ENCODE assay signal across 1 cellular context in the genomic region with DNA sequence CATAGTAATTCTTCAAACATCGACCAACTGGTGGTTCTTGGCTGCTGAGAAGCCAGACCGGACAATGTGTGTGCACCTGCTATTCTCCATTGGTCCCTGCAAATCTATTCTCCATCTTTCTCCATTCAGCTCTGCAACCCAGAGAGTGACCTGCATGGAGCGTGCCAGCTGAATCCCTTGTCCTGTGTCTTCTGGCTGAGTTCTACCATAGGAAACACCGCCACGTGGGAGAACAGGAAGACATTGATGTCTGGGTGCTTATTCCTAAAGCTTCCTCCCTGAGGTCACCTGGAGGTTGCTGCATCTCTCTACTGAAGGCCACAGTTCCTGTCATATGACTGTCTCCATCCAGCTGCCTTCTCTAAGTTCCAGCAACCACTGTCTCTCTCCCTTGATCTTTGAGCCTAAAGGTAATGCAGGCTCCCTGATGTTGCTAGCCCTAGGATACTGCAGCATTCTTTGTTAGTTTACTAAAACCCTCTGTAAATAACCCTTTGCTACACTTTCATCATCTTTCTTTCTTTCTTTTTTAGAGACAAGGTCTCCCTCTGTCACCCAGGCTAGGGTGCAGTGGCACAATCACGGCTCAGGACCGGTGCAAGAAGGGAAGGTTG.
TF ChIP-seq lines count a peak whose summit lies in the region.

No MANE protein-coding gene starts in this region.

TF ChIP-seq in HepG2, 621 proteins besides CTCF, POLR2A, EP300 and RAD21 (continued from another document and continues in another):
- TF ChIP-seq, protein P1, sequence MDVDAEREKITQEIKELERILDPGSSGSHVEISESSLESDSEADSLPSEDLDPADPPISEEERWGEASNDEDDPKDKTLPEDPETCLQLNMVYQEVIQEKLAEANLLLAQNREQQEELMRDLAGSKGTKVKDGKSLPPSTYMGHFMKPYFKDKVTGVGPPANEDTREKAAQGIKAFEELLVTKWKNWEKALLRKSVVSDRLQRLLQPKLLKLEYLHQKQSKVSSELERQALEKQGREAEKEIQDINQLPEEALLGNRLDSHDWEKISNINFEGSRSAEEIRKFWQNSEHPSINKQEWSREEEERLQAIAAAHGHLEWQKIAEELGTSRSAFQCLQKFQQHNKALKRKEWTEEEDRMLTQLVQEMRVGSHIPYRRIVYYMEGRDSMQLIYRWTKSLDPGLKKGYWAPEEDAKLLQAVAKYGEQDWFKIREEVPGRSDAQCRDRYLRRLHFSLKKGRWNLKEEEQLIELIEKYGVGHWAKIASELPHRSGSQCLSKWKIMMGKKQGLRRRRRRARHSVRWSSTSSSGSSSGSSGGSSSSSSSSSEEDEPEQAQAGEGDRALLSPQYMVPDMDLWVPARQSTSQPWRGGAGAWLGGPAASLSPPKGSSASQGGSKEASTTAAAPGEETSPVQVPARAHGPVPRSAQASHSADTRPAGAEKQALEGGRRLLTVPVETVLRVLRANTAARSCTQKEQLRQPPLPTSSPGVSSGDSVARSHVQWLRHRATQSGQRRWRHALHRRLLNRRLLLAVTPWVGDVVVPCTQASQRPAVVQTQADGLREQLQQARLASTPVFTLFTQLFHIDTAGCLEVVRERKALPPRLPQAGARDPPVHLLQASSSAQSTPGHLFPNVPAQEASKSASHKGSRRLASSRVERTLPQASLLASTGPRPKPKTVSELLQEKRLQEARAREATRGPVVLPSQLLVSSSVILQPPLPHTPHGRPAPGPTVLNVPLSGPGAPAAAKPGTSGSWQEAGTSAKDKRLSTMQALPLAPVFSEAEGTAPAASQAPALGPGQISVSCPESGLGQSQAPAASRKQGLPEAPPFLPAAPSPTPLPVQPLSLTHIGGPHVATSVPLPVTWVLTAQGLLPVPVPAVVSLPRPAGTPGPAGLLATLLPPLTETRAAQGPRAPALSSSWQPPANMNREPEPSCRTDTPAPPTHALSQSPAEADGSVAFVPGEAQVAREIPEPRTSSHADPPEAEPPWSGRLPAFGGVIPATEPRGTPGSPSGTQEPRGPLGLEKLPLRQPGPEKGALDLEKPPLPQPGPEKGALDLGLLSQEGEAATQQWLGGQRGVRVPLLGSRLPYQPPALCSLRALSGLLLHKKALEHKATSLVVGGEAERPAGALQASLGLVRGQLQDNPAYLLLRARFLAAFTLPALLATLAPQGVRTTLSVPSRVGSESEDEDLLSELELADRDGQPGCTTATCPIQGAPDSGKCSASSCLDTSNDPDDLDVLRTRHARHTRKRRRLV (CRISPR knock-in tag; IDR thresholded peaks at IDR 0.05) = no peak
- TF ChIP-seq NR2F6 (IDR thresholded peaks at IDR 0.05) (peak; percentile 75), NR2F6 (CRISPR knock-in tag; IDR thresholded peaks at IDR 0.05) (peak; percentile 84), HOXA9 (CRISPR knock-in tag; IDR thresholded peaks at IDR 0.05; ENCODE audit: borderline replicate concordance) (no peak), HHEX (CRISPR knock-in tag; IDR thresholded peaks at IDR 0.05) (peak; percentile 63; the same call in 1 of the 2 replicates), ZNF891 (CRISPR knock-in tag; IDR thresholded peaks at IDR 0.05) (0 out of 2 replicates have a peak, but pooled peaks have one; percentile 31), RBM22 (optimal IDR thresholded peaks at IDR 0.05; ENCODE audit: low read length) (no peak), ZFP82 (CRISPR knock-in tag; IDR thresholded peaks at IDR 0.05; ENCODE audit: borderline replicate concordance) (no peak), FOXA1 (IDR thresholded peaks at IDR 0.05) (peak; percentile 85), FOXA1 (CRISPR knock-in tag; IDR thresholded peaks at IDR 0.05) (peak; percentile 94), RBFOX2 (IDR thresholded peaks at IDR 0.05; ENCODE audit: low read depth, low read length) (no peak), ZNF12 (CRISPR knock-in tag; IDR thresholded peaks at IDR 0.05) (no peak), MIER2 (CRISPR knock-in tag; IDR thresholded peaks at IDR 0.05) (0 out of 2 replicates have a peak, but pooled peaks have one; percentile 29), NFE2L1 (CRISPR knock-in tag; IDR thresholded peaks at IDR 0.05; ENCODE audit: borderline replicate concordance) (no peak), ELF3 (CRISPR knock-in tag; IDR thresholded peaks at IDR 0.05) (peak; percentile 86), PHF20 (CRISPR knock-in tag; IDR thresholded peaks at IDR 0.05) (no peak), NFKBIZ (CRISPR knock-in tag; IDR thresholded peaks at IDR 0.05) (0 out of 2 replicates have a peak, but pooled peaks have one; percentile 60), TAF15 (IDR thresholded peaks at IDR 0.05; ENCODE audit: low read depth, low read length, poor library complexity, severe bottlenecking) (no peak), POLR2G (IDR thresholded peaks at IDR 0.05; ENCODE audit: low read depth, low read length) (no peak), REXO4 (CRISPR knock-in tag; IDR thresholded peaks at IDR 0.05; ENCODE audit: borderline replicate concordance) (no peak), ZNF335 (CRISPR knock-in tag; IDR thresholded peaks at IDR 0.05) (peak; percentile 68; the same call in 1 of the 2 replicates), ZNF781 (CRISPR knock-in tag; IDR thresholded peaks at IDR 0.05; ENCODE audit: borderline replicate concordance, not compliant biosample characterization) (peak; percentile 40), RBM39 (IDR thresholded peaks at IDR 0.05; ENCODE audit: low read depth, low read length, poor library complexity, severe bottlenecking) (no peak), CEBPB (IDR thresholded peaks at IDR 0.05; ENCODE audit: borderline replicate concordance, low read depth, low read length) (peak; percentile 73), ZNF34 (CRISPR knock-in tag; IDR thresholded peaks at IDR 0.05; ENCODE audit: borderline replicate concordance) (no peak), ZNF615 (CRISPR knock-in tag; IDR thresholded peaks at IDR 0.05; ENCODE audit: borderline replicate concordance) (no peak), TARDBP (CRISPR knock-in tag; IDR thresholded peaks at IDR 0.05) (peak; percentile 71; the same call in 1 of the 2 replicates), ZNF570 (CRISPR knock-in tag; IDR thresholded peaks at IDR 0.05; ENCODE audit: borderline replicate concordance) (no peak)
- TF ChIP-seq, protein P2, sequence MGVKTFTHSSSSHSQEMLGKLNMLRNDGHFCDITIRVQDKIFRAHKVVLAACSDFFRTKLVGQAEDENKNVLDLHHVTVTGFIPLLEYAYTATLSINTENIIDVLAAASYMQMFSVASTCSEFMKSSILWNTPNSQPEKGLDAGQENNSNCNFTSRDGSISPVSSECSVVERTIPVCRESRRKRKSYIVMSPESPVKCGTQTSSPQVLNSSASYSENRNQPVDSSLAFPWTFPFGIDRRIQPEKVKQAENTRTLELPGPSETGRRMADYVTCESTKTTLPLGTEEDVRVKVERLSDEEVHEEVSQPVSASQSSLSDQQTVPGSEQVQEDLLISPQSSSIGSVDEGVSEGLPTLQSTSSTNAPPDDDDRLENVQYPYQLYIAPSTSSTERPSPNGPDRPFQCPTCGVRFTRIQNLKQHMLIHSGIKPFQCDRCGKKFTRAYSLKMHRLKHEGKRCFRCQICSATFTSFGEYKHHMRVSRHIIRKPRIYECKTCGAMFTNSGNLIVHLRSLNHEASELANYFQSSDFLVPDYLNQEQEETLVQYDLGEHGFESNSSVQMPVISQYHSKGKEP (CRISPR knock-in tag; IDR thresholded peaks at IDR 0.05) = no peak
- TF ChIP-seq, protein P3, sequence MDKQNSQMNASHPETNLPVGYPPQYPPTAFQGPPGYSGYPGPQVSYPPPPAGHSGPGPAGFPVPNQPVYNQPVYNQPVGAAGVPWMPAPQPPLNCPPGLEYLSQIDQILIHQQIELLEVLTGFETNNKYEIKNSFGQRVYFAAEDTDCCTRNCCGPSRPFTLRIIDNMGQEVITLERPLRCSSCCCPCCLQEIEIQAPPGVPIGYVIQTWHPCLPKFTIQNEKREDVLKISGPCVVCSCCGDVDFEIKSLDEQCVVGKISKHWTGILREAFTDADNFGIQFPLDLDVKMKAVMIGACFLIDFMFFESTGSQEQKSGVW (CRISPR knock-in tag; IDR thresholded peaks at IDR 0.05; ENCODE audit: borderline replicate concordance) = no peak
- TF ChIP-seq, protein P4, sequence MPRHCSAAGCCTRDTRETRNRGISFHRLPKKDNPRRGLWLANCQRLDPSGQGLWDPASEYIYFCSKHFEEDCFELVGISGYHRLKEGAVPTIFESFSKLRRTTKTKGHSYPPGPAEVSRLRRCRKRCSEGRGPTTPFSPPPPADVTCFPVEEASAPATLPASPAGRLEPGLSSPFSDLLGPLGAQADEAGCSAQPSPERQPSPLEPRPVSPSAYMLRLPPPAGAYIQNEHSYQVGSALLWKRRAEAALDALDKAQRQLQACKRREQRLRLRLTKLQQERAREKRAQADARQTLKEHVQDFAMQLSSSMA (CRISPR knock-in tag; IDR thresholded peaks at IDR 0.05) = no peak
- TF ChIP-seq, protein P5, sequence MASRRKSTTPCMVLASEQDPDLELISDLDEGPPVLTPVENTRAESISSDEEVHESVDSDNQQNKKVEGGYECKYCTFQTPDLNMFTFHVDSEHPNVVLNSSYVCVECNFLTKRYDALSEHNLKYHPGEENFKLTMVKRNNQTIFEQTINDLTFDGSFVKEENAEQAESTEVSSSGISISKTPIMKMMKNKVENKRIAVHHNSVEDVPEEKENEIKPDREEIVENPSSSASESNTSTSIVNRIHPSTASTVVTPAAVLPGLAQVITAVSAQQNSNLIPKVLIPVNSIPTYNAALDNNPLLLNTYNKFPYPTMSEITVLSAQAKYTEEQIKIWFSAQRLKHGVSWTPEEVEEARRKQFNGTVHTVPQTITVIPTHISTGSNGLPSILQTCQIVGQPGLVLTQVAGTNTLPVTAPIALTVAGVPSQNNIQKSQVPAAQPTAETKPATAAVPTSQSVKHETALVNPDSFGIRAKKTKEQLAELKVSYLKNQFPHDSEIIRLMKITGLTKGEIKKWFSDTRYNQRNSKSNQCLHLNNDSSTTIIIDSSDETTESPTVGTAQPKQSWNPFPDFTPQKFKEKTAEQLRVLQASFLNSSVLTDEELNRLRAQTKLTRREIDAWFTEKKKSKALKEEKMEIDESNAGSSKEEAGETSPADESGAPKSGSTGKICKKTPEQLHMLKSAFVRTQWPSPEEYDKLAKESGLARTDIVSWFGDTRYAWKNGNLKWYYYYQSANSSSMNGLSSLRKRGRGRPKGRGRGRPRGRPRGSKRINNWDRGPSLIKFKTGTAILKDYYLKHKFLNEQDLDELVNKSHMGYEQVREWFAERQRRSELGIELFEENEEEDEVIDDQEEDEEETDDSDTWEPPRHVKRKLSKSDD (CRISPR knock-in tag; IDR thresholded peaks at IDR 0.05; ENCODE audit: low read depth) = no peak
- TF ChIP-seq, protein P6, sequence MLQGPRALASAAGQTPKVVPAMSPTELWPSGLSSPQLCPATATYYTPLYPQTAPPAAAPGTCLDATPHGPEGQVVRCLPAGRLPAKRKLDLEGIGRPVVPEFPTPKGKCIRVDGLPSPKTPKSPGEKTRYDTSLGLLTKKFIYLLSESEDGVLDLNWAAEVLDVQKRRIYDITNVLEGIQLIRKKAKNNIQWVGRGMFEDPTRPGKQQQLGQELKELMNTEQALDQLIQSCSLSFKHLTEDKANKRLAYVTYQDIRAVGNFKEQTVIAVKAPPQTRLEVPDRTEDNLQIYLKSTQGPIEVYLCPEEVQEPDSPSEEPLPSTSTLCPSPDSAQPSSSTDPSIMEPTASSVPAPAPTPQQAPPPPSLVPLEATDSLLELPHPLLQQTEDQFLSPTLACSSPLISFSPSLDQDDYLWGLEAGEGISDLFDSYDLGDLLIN (CRISPR knock-in tag; IDR thresholded peaks at IDR 0.05; ENCODE audit: borderline replicate concordance) = no peak
- TF ChIP-seq, protein P7, sequence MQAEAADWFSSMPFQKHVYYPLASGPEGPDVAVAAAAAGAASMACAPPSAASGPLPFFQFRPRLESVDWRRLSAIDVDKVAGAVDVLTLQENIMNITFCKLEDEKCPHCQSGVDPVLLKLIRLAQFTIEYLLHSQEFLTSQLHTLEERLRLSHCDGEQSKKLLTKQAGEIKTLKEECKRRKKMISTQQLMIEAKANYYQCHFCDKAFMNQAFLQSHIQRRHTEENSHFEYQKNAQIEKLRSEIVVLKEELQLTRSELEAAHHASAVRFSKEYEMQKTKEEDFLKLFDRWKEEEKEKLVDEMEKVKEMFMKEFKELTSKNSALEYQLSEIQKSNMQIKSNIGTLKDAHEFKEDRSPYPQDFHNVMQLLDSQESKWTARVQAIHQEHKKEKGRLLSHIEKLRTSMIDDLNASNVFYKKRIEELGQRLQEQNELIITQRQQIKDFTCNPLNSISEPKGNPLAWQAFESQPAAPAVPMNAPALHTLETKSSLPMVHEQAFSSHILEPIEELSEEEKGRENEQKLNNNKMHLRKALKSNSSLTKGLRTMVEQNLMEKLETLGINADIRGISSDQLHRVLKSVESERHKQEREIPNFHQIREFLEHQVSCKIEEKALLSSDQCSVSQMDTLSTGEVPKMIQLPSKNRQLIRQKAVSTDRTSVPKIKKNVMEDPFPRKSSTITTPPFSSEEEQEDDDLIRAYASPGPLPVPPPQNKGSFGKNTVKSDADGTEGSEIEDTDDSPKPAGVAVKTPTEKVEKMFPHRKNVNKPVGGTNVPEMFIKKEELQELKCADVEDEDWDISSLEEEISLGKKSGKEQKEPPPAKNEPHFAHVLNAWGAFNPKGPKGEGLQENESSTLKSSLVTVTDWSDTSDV (CRISPR knock-in tag; IDR thresholded peaks at IDR 0.05) = no peak
- TF ChIP-seq, protein P8, sequence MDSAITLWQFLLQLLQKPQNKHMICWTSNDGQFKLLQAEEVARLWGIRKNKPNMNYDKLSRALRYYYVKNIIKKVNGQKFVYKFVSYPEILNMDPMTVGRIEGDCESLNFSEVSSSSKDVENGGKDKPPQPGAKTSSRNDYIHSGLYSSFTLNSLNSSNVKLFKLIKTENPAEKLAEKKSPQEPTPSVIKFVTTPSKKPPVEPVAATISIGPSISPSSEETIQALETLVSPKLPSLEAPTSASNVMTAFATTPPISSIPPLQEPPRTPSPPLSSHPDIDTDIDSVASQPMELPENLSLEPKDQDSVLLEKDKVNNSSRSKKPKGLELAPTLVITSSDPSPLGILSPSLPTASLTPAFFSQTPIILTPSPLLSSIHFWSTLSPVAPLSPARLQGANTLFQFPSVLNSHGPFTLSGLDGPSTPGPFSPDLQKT (CRISPR knock-in tag; IDR thresholded peaks at IDR 0.05; ENCODE audit: borderline replicate concordance) = no peak
- TF ChIP-seq, protein P9, sequence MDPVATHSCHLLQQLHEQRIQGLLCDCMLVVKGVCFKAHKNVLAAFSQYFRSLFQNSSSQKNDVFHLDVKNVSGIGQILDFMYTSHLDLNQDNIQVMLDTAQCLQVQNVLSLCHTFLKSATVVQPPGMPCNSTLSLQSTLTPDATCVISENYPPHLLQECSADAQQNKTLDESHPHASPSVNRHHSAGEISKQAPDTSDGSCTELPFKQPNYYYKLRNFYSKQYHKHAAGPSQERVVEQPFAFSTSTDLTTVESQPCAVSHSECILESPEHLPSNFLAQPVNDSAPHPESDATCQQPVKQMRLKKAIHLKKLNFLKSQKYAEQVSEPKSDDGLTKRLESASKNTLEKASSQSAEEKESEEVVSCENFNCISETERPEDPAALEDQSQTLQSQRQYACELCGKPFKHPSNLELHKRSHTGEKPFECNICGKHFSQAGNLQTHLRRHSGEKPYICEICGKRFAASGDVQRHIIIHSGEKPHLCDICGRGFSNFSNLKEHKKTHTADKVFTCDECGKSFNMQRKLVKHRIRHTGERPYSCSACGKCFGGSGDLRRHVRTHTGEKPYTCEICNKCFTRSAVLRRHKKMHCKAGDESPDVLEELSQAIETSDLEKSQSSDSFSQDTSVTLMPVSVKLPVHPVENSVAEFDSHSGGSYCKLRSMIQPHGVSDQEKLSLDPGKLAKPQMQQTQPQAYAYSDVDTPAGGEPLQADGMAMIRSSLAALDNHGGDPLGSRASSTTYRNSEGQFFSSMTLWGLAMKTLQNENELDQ (CRISPR knock-in tag; IDR thresholded peaks at IDR 0.05; ENCODE audit: borderline replicate concordance) = no peak
- TF ChIP-seq, protein P10, sequence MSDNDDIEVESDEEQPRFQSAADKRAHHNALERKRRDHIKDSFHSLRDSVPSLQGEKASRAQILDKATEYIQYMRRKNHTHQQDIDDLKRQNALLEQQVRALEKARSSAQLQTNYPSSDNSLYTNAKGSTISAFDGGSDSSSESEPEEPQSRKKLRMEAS (IDR thresholded peaks at IDR 0.05) = peak; percentile 85
- TF ChIP-seq, protein P11, sequence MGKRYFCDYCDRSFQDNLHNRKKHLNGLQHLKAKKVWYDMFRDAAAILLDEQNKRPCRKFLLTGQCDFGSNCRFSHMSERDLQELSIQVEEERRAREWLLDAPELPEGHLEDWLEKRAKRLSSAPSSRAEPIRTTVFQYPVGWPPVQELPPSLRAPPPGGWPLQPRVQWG (CRISPR knock-in tag; IDR thresholded peaks at IDR 0.05; ENCODE audit: borderline replicate concordance, low read depth) = no peak
